ENCODE assay signal across 9 cellular contexts in the genomic region with DNA sequence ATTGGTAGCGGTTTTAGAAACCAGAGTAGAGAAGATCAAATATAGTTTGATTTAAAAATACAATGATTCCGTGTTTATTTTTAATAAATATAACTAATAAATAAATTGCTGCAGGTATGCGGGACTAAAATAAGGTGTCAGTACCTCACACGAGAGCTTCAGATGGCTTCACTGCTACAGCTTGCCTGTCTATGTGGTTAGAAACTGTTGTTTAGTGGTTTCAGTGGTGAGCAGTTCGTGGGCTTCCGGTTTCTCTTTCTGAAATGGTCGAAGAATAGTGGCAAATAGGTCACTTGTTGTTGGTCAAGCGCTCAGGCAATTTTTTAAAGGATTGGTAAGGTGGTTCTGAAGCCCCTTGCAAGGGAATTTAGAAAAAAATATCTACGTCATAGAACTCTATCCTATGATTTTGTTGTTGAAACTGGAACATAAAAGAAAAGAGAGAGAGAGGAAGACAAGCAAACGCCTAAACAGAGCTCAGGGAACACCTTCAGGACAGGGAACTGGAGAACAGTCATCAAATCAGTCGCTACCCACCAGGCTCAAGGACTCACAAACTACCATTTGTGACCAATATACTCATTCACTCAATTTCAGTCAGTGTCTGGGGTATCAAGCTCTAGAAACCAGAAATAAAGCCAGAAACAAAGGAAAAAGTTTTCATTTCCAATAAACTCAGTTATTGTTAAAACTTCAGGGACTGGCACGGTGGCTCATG. TPM values are rescaled to one million over a fixed set of nuclear protein-coding genes. Genes with fewer than 3 reads are reported as not detected.
A peak's percentile ranks its signal among the peaks of the same experiment; 100 is the strongest.
DNase-seq lines count a peak whose midpoint lies in the region; ATAC-seq, FAIRE-seq and TF ChIP-seq lines count a peak whose summit lies in the region.
"Had no signal": no experiment of that assay in that cellular context is flagged by ENCODE, and none has a peak within 500 bp of the region (broad histone marks: within the 10 kb centered on the region; RNA-seq: fewer than 3 reads in every experiment).

No MANE protein-coding gene starts in this region.

- H3K9me1 ChIP-seq in K562 (ENCODE audit: control insufficient read depth, insufficient read depth, low read length): no peaks in the 10 kb centered on the region

- intact Hi-C loops in K562 (cut with micrococcal nuclease): no loop called here

- H3K79me2 ChIP-seq in K562 (ENCODE audit: control insufficient read depth, insufficient read depth, low read length): no peaks in the 10 kb centered on the region

- peaks cover 33% of the 10 kb centered on the region for H3K27me3 Mint-ChIP-seq in IgD-negative memory B cell

- no peaks in the 10 kb centered on the region for H3K27me3 ChIP-seq in K562 (ENCODE audit: control insufficient read depth in 2 of 2, insufficient read depth in 2 of 2, low read length in 2 of 2)

- H3K36me3 ChIP-seq in K562 (ENCODE audit: control insufficient read depth, insufficient read depth, low read length): no peaks in the 10 kb centered on the region

- H3K9ac ChIP-seq in K562 (ENCODE audit: insufficient read depth in 1 of 2, low read depth in 2 of 2, low read length in 2 of 2): no peak overlapping the region

- peak in 1 of 4 experiments; percentile 12 for DNase-seq in K562 (ENCODE audit: extremely low read depth in 1 of 4, low spot score in 3 of 4)
- no peak for DNase-seq in ACHN
- DNase-seq in stimulated activated CD4-positive, alpha-beta T cell treated with anti-CD3 and anti-CD28 coated beads, Interleukin-4, amount 100 ng/mL, for 4 hours: no peak
- no peak for DNase-seq in HCEC 1CT
- no peak for DNase-seq in amygdala (lab: John Stamatoyannopoulos, UW)
- DNase-seq: glutamatergic neuron had no signal

- peak overlapping the region; percentile 72 for H2AFZ ChIP-seq in K562 (ENCODE audit: low read depth, low read length)

- no peak overlapping the region for H3K27ac ChIP-seq in K562 (ENCODE audit: extremely low read depth, low read depth, low read length)

- TF ChIP-seq RAD21 in K562 (CRISPR knock-in tag; conservative IDR thresholded peaks at IDR 0.05 in 1 of 2, IDR thresholded peaks at IDR 0.05 in 1 of 2): no peak

- FAIRE-seq in K562 (lab: Jason Lieb, UNC): no peak

- peak overlapping the region in 3 of 4 donors; percentile 58 to 85 (median 82) for H3K4me3 Mint-ChIP-seq in IgD-negative memory B cell

- peak; percentile 61 for ATAC-seq in GM18499 (IDR thresholded peaks at IDR 0.05; ENCODE audit: insufficient read depth, unreplicated experiment)
- peak; percentile 88 for ATAC-seq in GM21529 (IDR thresholded peaks at IDR 0.05; ENCODE audit: unreplicated experiment)
- ATAC-seq in K562: no peak

- peaks cover 6 to 16% (median 11%) of the 10 kb centered on the region in 3 donors for H3K4me1 Mint-ChIP-seq in IgD-negative memory B cell

- H3K4me1 ChIP-seq in K562 (replicated peaks in 1 of 2; ENCODE audit: control insufficient read depth in 2 of 2, insufficient read depth in 2 of 2, low read length in 2 of 2): no peaks in the 10 kb centered on the region

- CTCF ChIA-PET in K562 (lab: Yijun Ruan, JAX; ENCODE audit: low intra/inter-chr PET ratio): no interaction called here

- H3K9me3 ChIP-seq in K562 (replicated peaks; ENCODE audit: control insufficient read depth, insufficient read depth, low read depth, low read length): no peaks in the 10 kb centered on the region

- no peak overlapping the region for H3K27ac Mint-ChIP-seq in IgD-negative memory B cell

- no peak for TF ChIP-seq POLR2A in K562 (conservative IDR thresholded peaks at IDR 0.05)

- peak overlapping the region; percentile 8; the same call in 1 of the 2 replicates for H3K4me2 ChIP-seq in K562 (ENCODE audit: insufficient read depth, low read length)

- H4K20me1 ChIP-seq in K562 (replicated peaks; ENCODE audit: control insufficient read depth, insufficient read depth, low read length): no peaks in the 10 kb centered on the region

- WGBS in K562 (ENCODE audit: insufficient coverage, low coverage, missing lambda C conversion rate): 18% methylated on average over 11 of the region's 12 CpGs

- POLR2A ChIA-PET in K562 (lab: Yijun Ruan, JAX): no interaction called here

- in situ Hi-C loops in K562 (cut with MboI): loop anchor here (25.0 kb wide), 1 partner anchor 968 kb away; no protein-coding TSS in a partner anchor
- in situ Hi-C loops in ACHN (cut with HindIII; ENCODE audit: low pct_ligation_motif_present, low pct_unique_long_range_greater_than_20kb, low sequenced_read_pairs): no loop called here

- TF ChIP-seq EP300 in K562 (IDR thresholded peaks at IDR 0.05; ENCODE audit: low read length): no peak

- no peaks in the 10 kb centered on the region for H3K9me3 Mint-ChIP-seq in IgD-negative memory B cell

- no peak for TF ChIP-seq CTCF in K562 (IDR thresholded peaks at IDR 0.05 in 2 of 3, conservative IDR thresholded peaks at IDR 0.05 in 1 of 3; ENCODE audit: insufficient read depth in 2 of 3, low read depth in 1 of 3, low read length in 3 of 3)

- BruUV-seq in K562 (replicated peaks; lab: Mats Ljungman, UMichigan): no TSS peak

- no peaks in the 10 kb centered on the region for H3K36me3 Mint-ChIP-seq in IgD-negative memory B cell

- no peak overlapping the region for H3K4me3 ChIP-seq in K562

TF ChIP-seq in K562, 482 proteins besides CTCF, POLR2A, EP300 and RAD21:
- TF ChIP-seq SPI1 (IDR thresholded peaks at IDR 0.05; ENCODE audit: borderline replicate concordance, low read depth, low read length) (peak; percentile 8; the same call in 1 of the 2 replicates), ASH1L (IDR thresholded peaks at IDR 0.05; ENCODE audit: borderline replicate concordance, low read depth, partially characterized antibody) (no peak), ZNF785 (CRISPR knock-in tag; IDR thresholded peaks at IDR 0.05) (no peak), GABPA (tag; conservative IDR thresholded peaks at IDR 0.05; ENCODE audit: low read depth) (peak; percentile 50), ATF6 (CRISPR knock-in tag; IDR thresholded peaks at IDR 0.05) (no peak), RFX1 (IDR thresholded peaks at IDR 0.05) (no peak)
- TF ChIP-seq, protein P1, sequence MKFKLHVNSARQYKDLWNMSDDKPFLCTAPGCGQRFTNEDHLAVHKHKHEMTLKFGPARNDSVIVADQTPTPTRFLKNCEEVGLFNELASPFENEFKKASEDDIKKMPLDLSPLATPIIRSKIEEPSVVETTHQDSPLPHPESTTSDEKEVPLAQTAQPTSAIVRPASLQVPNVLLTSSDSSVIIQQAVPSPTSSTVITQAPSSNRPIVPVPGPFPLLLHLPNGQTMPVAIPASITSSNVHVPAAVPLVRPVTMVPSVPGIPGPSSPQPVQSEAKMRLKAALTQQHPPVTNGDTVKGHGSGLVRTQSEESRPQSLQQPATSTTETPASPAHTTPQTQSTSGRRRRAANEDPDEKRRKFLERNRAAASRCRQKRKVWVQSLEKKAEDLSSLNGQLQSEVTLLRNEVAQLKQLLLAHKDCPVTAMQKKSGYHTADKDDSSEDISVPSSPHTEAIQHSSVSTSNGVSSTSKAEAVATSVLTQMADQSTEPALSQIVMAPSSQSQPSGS (CRISPR knock-in tag; IDR thresholded peaks at IDR 0.05): no peak
TF ChIP-seq in K562: peak in this region for 2.

RNA-seq across cellular contexts. Expression of gene GABARAPL1, which starts 31.3 kb away (rescaled TPM):
- polyA plus RNA-seq in IgD-negative memory B cell (0.68 TPM), K562 (2011; rRNA removed) (11.0 and 15.7 TPM in 2 replicates), K562 (2014; fragmentation: Illumina TruSeq; extraction: Trizol) (15.9 and 17.9 TPM in 2 replicates), K562 (2014; fragmentation: Nextera tagmentation; extraction: Ambion mirVana) (1 to 10 TPM; 2.3 to 3.2 TPM), K562 (2014; rRNA removed) (11.3 and 11.7 TPM in 2 replicates)
- 8.9 and 12.1 TPM in 2 replicates for total RNA-seq in K562 (2011; cell fraction: chromatin; rRNA removed; ENCODE audit: low replicate concordance)
- 8.7 and 12.1 TPM in 2 replicates for total RNA-seq in K562 (2011; cell fraction: nucleolus; rRNA removed)
- 13.8 and 16.3 TPM in 2 replicates for total RNA-seq in K562 (2011; cell fraction: nucleoplasm; rRNA removed)
- total RNA-seq in K562 (2014; rRNA removed) (8.8 and 10.1 TPM in 2 replicates), K562 (2014; rRNA removed; fragmentation: Illumina TruSeq; extraction: Trizol) (11.6 and 15.3 TPM in 2 replicates), K562 (2015; rRNA removed; fragmentation: Illumina TruSeq; extraction: Trizol) (5.5 TPM in 2 replicates), K562 (2021) (10.6 and 11.7 TPM in 2 replicates)
- polyA plus RNA-seq in K562 (2011; cell fraction: cytosol; rRNA removed): 6.1 and 8.0 TPM in 2 replicates
- polyA plus RNA-seq in K562 (2011; cell fraction: nucleus; rRNA removed): 11.3 and 13.2 TPM in 2 replicates
- 10.7 and 19.8 TPM in 2 replicates for polyA plus RNA-seq in K562 (2012)
- 7.7 and 9.1 TPM in 2 replicates for polyA minus RNA-seq in K562 (2011; rRNA and poly(A)+ RNA removed)
- 3.6 and 5.4 TPM in 2 replicates for polyA minus RNA-seq in K562 (2011; cell fraction: cytosol; rRNA and poly(A)+ RNA removed)
- 4.2 and 5.9 TPM in 2 replicates for polyA minus RNA-seq in K562 (2011; cell fraction: nucleus; rRNA and poly(A)+ RNA removed)
